Comparison of ENCODE assay signal across 8 cellular contexts in genomic region chr11:85663781-85664560, GRCh38. TPM values are rescaled to one million over a fixed set of nuclear protein-coding genes. Genes with fewer than 3 reads are reported as not detected.
A peak's percentile ranks its signal among the peaks of the same experiment; 100 is the strongest.
DNase-seq lines count a peak whose midpoint lies in the region; ATAC-seq and TF ChIP-seq lines count a peak whose summit lies in the region.

No MANE protein-coding gene starts in this region.

- intact Hi-C loops in OCI-LY7 (cut with micrococcal nuclease; ENCODE audit: unreplicated experiment) (loop anchor here (1.0 to 5.0 kb wide), 6 partner anchors 16 to 639 kb away; partner anchors contain the start of genes EED, HIKESHI, PICALM and TMEM126B), natural killer cell (cut with micrococcal nuclease) (loop anchor here (1.0 to 5.0 kb wide), 6 partner anchors 17 to 581 kb away; partner anchors contain the start of genes CCDC83, PICALM, TMEM126A and TMEM126B)

- ATAC-seq in GM21360 (IDR thresholded peaks at IDR 0.05; ENCODE audit: unreplicated experiment) = peak; percentile 69
- peak; percentile 79 to 84 for ATAC-seq in activated T-cell treated with anti-CD3 and anti-CD28 coated beads, Interleukin-2, amount 50 U/mL, for 72 hours (replicated peaks in 1 of 2)
- peak; percentile 77 to 90 (median 80) for ATAC-seq in natural killer cell
- ATAC-seq in stimulated activated naive CD8-positive, alpha-beta T cell treated with anti-CD3 and anti-CD28 coated beads, Interleukin-15, Interleukin-2, amounts not matched to agents 100 U/mL and 50 U/mL, for 24 hours = peak; percentile 71

- H3K9me3 ChIP-seq in OCI-LY7 (ENCODE audit: low read length) (no peaks in the 10 kb centered on the region), fibroblast of lung (ENCODE audit: control insufficient read depth, insufficient read depth, low read depth, low read length) (no peaks in the 10 kb centered on the region)

- peak overlapping the region; percentile 99 for H3K4me3 Mint-ChIP-seq in activated T-cell treated with anti-CD3 and anti-CD28 coated beads, Interleukin-2, amount 50 U/mL, for 72 hours
- H3K4me3 Mint-ChIP-seq in natural killer cell = peak overlapping the region; percentile 98

- no peaks in the 10 kb centered on the region for H3K27me3 Mint-ChIP-seq in activated T-cell treated with anti-CD3 and anti-CD28 coated beads, Interleukin-2, amount 50 U/mL, for 72 hours (ENCODE audit: low read depth)
- H3K27me3 Mint-ChIP-seq in natural killer cell (ENCODE audit: low read depth in 2 of 2) = no peaks in the 10 kb centered on the region

- H3K27ac Mint-ChIP-seq in activated T-cell treated with anti-CD3 and anti-CD28 coated beads, Interleukin-2, amount 50 U/mL, for 72 hours = peak overlapping the region; percentile 89
- H3K27ac Mint-ChIP-seq in natural killer cell = peak overlapping the region; percentile 98

- peak overlapping the region; percentile 99 for H3K9ac ChIP-seq in fibroblast of lung (ENCODE audit: insufficient read depth, low read length)

- no TSS peak for BruUV-seq in OCI-LY7 (replicated peaks; lab: Mats Ljungman, UMichigan)

- POLR2A ChIA-PET in OCI-LY7 (lab: Charles Lee) = interaction anchor here (0.6 to 2.5 kb wide), 5 partner anchors 14 to 36 kb away, joined by 3 to 12 read pairs (median 4); partner anchors contain the start of genes TMEM126A and TMEM126B

- H4K20me1 ChIP-seq in OCI-LY7 (ENCODE audit: insufficient read depth, low read length) (peaks cover 47% of the 10 kb centered on the region), fibroblast of lung (ENCODE audit: control insufficient read depth, extremely low read depth, insufficient read depth, low read length) (peaks cover 6% of the 10 kb centered on the region)

- peaks cover 58% of the 10 kb centered on the region for H3K79me2 ChIP-seq in OCI-LY7 (ENCODE audit: insufficient read depth, low read depth, low read length)
- H3K79me2 ChIP-seq in fibroblast of lung (ENCODE audit: control insufficient read depth, insufficient read depth, low read length) = peaks cover 54% of the 10 kb centered on the region

- peak overlapping the region; percentile 89 for H3K4me2 ChIP-seq in OCI-LY7 (ENCODE audit: low read length)
- peak overlapping the region; percentile 76 for H3K4me2 ChIP-seq in fibroblast of lung (ENCODE audit: extremely low read depth, insufficient read depth, low read length)

- H3K36me3 Mint-ChIP-seq in activated T-cell treated with anti-CD3 and anti-CD28 coated beads, Interleukin-2, amount 50 U/mL, for 72 hours (ENCODE audit: insufficient read depth in 2 of 2) = peaks cover 20 to 36% of the 10 kb centered on the region in 2 donors
- H3K36me3 Mint-ChIP-seq in natural killer cell = peaks cover 7% of the 10 kb centered on the region

- H3K4me1 ChIP-seq in OCI-LY7 (ENCODE audit: insufficient read depth, low read length, poor library complexity, severe bottlenecking) (peaks cover 35% of the 10 kb centered on the region), fibroblast of lung (ENCODE audit: control insufficient read depth, extremely low read depth, insufficient read depth, low read length) (peaks cover 6% of the 10 kb centered on the region)

- peak; percentile 75 for TF ChIP-seq CTCF in OCI-LY7 (conservative IDR thresholded peaks at IDR 0.05; ENCODE audit: low read length)
- TF ChIP-seq CTCF in fibroblast of lung (conservative IDR thresholded peaks at IDR 0.05 in 1 of 2, IDR thresholded peaks at IDR 0.05 in 1 of 2; ENCODE audit: low read depth in 1 of 2, low read length in 2 of 2) = peak; percentile 19 to 35
- TF ChIP-seq CTCF in natural killer cell (IDR thresholded peaks at IDR 0.05) = peak; percentile 51

- no peaks in the 10 kb centered on the region for H3K9me2 ChIP-seq in OCI-LY7 (ENCODE audit: insufficient read depth, low read length)

- H2AFZ ChIP-seq in OCI-LY7 (ENCODE audit: low read length) (peak overlapping the region; percentile 27; the same call in 1 of the 2 replicates), fibroblast of lung (ENCODE audit: low read length) (no peak overlapping the region)

- H3K4me1 Mint-ChIP-seq in activated T-cell treated with anti-CD3 and anti-CD28 coated beads, Interleukin-2, amount 50 U/mL, for 72 hours (ENCODE audit: low read depth) = peaks cover 43% of the 10 kb centered on the region
- peaks cover 59 to 64% of the 10 kb centered on the region in 2 donors for H3K4me1 Mint-ChIP-seq in natural killer cell

- H3K27ac ChIP-seq in OCI-LY7 (ENCODE audit: low read depth, low read length, poor library complexity, severe bottlenecking) (peak overlapping the region; percentile 86), fibroblast of lung (ENCODE audit: insufficient read depth, low read length) (peak overlapping the region; percentile 97)

- H3K36me3 ChIP-seq in OCI-LY7 (ENCODE audit: insufficient read depth, low read length) = peaks cover 50% of the 10 kb centered on the region
- H3K36me3 ChIP-seq in fibroblast of lung (ENCODE audit: control insufficient read depth, insufficient read depth, low read length) = peaks cover 2% of the 10 kb centered on the region

- H3K9me3 Mint-ChIP-seq in activated T-cell treated with anti-CD3 and anti-CD28 coated beads, Interleukin-2, amount 50 U/mL, for 72 hours = no peaks in the 10 kb centered on the region
- H3K9me3 Mint-ChIP-seq in natural killer cell = no peaks in the 10 kb centered on the region

- DNase-seq in DMS114 treated with DMSO at 0.1 percent for 48 hours (lab: John Stamatoyannopoulos, UW; ENCODE audit: unreplicated experiment) (peak; percentile 11), HS-27A (ENCODE audit: low read depth) (peak; percentile 39), OCI-LY7 (ENCODE audit: low spot score) (peak; percentile 84), fibroblast of lung (ENCODE audit: low read depth in 2 of 2) (peak; percentile 53 to 60), natural killer cell (peak; percentile 86)
- peak; percentile 91 to 94 for DNase-seq in activated T-cell treated with anti-CD3 and anti-CD28 coated beads, Interleukin-2, amount 50 U/mL, for 72 hours
- peak; percentile 86 for DNase-seq in stimulated activated naive CD8-positive, alpha-beta T cell treated with anti-CD3 and anti-CD28 coated beads, Interleukin-15, Interleukin-2, amounts not matched to agents 100 U/mL and 50 U/mL, for 24 hours

- H3K4me3 ChIP-seq in OCI-LY7 (ENCODE audit: low read depth, low read length, poor library complexity, severe bottlenecking) (peak overlapping the region; percentile 93), fibroblast of lung (replicated peaks in 1 of 4; ENCODE audit: control extremely low read depth in 1 of 4, insufficient read depth in 1 of 4, low read depth in 3 of 4, low read length in 4 of 4) (peak overlapping the region; percentile 62 to 96 (median 92))

- CTCF ChIA-PET in OCI-LY7 (lab: Charles Lee; ENCODE audit: unreplicated experiment) = interaction anchor here (1.0 kb wide), 1 partner anchor 17 kb away, joined by 4 read pairs; the partner anchor contains the start of gene TMEM126A

- H3K27me3 ChIP-seq in fibroblast of lung (ENCODE audit: control insufficient read depth, insufficient read depth, low read length) = no peaks in the 10 kb centered on the region

RNA-seq across cellular contexts. Expression of gene CREBZF, which starts 1.0 kb away (rescaled TPM):
- 120 and 128 TPM in 2 replicates for total RNA-seq in OCI-LY7 (2014; rRNA removed; shearing (Covaris generic))
- total RNA-seq in OCI-LY7 (2022) = 82.1 and 82.9 TPM in 2 replicates
- 10 to 100 TPM; 52.9 to 56.0 TPM for total RNA-seq in activated T-cell treated with anti-CD3 and anti-CD28 coated beads, Interleukin-2, amount 50 U/mL, for 72 hours
- total RNA-seq in fibroblast of lung = 40.3 and 41.1 TPM in 2 replicates
- polyA plus RNA-seq in fibroblast of lung = 12.6 and 20.5 TPM in 2 replicates
- 10.8 and 13.0 TPM in 2 replicates for polyA plus RNA-seq in fibroblast of lung (2012)
- 0.98 and 1.7 TPM in 2 replicates for polyA minus RNA-seq in fibroblast of lung (ENCODE audit: low replicate concordance)
- total RNA-seq in natural killer cell = 10 to 100 TPM; 60.1 to 92.7 (median 82.0) TPM

RNA-seq across cellular contexts. Expression of gene TMEM126A, which starts 16.2 kb away (rescaled TPM):
- total RNA-seq in OCI-LY7 (2014; rRNA removed; shearing (Covaris generic)) = 16.8 and 16.9 TPM in 2 replicates
- total RNA-seq in OCI-LY7 (2022) = 25.6 and 25.7 TPM in 2 replicates
- 10 to 100 TPM; 38.6 to 42.5 TPM for total RNA-seq in activated T-cell treated with anti-CD3 and anti-CD28 coated beads, Interleukin-2, amount 50 U/mL, for 72 hours
- total RNA-seq in fibroblast of lung = 36.0 and 36.7 TPM in 2 replicates
- polyA plus RNA-seq in fibroblast of lung = 63.9 and 76.6 TPM in 2 replicates
- polyA plus RNA-seq in fibroblast of lung (2012) = 68.7 and 71.2 TPM in 2 replicates
- 15.1 and 22.4 TPM in 2 replicates for polyA minus RNA-seq in fibroblast of lung (ENCODE audit: low replicate concordance)
- total RNA-seq in natural killer cell = 10 to 100 TPM; 16.8 to 27.6 (median 23.2) TPM

RNA-seq across cellular contexts. Expression of gene CCDC89, which starts 22.0 kb away (rescaled TPM):
- not detected in 2 replicates for total RNA-seq in OCI-LY7 (2014; rRNA removed; shearing (Covaris generic))
- total RNA-seq in OCI-LY7 (2022) = 0.23 TPM in 1 of 2 replicates, not detected in the other
- under 1 TPM; 0.22 to 0.90 TPM for total RNA-seq in activated T-cell treated with anti-CD3 and anti-CD28 coated beads, Interleukin-2, amount 50 U/mL, for 72 hours
- total RNA-seq in fibroblast of lung = 2.8 and 4.1 TPM in 2 replicates
- polyA plus RNA-seq in fibroblast of lung = 2.3 and 2.9 TPM in 2 replicates
- 1.5 and 2.3 TPM in 2 replicates for polyA plus RNA-seq in fibroblast of lung (2012)
- polyA minus RNA-seq in fibroblast of lung (ENCODE audit: low replicate concordance) = 0.30 TPM in 1 of 2 replicates, not detected in the other
- under 1 TPM; 0.25 to 0.31 (median 0.25) TPM for total RNA-seq in natural killer cell

RNA-seq across cellular contexts. Expression of gene TMEM126B, which starts 35.6 kb away (rescaled TPM):
- total RNA-seq in OCI-LY7 (2014; rRNA removed; shearing (Covaris generic)) = 45.4 and 47.4 TPM in 2 replicates
- total RNA-seq in OCI-LY7 (2022) = 61.1 and 63.2 TPM in 2 replicates
- total RNA-seq in activated T-cell treated with anti-CD3 and anti-CD28 coated beads, Interleukin-2, amount 50 U/mL, for 72 hours = 10 to 100 TPM; 51.8 to 55.2 TPM
- total RNA-seq in fibroblast of lung = 61.4 and 70.5 TPM in 2 replicates
- 74.4 and 84.5 TPM in 2 replicates for polyA plus RNA-seq in fibroblast of lung
- polyA plus RNA-seq in fibroblast of lung (2012) = 66.4 and 68.0 TPM in 2 replicates
- 0.52 and 1.4 TPM in 2 replicates for polyA minus RNA-seq in fibroblast of lung (ENCODE audit: low replicate concordance)
- total RNA-seq in natural killer cell = 10 to 100 TPM; 29.4 to 38.6 (median 31.2) TPM

RNA-seq across cellular contexts. Expression of gene DLG2, which starts 36.8 kb away (rescaled TPM):
- 6.1 and 6.9 TPM in 2 replicates for total RNA-seq in OCI-LY7 (2014; rRNA removed; shearing (Covaris generic))
- total RNA-seq in OCI-LY7 (2022) (8.0 and 8.2 TPM in 2 replicates), fibroblast of lung (2.1 and 2.3 TPM in 2 replicates), natural killer cell (1 to 10 TPM; 1.7 to 2.9 (median 2.2) TPM)
- total RNA-seq in activated T-cell treated with anti-CD3 and anti-CD28 coated beads, Interleukin-2, amount 50 U/mL, for 72 hours = 1 to 10 TPM; 4.1 to 5.3 TPM
- 0.54 and 0.77 TPM in 2 replicates for polyA plus RNA-seq in fibroblast of lung
- polyA plus RNA-seq in fibroblast of lung (2012) = 0.44 and 0.55 TPM in 2 replicates
- 1.3 TPM in 1 of 2 replicates, not detected in the other for polyA minus RNA-seq in fibroblast of lung (ENCODE audit: low replicate concordance)

Comparison
In these comparisons a context has a peak if more than half of its experiments do, and no peak if none do; other contexts are left out.
1. Peak in every context shown above with its lines: DNase-seq, ATAC-seq, H3K4me3 ChIP-seq and H3K27ac ChIP-seq.
2. DNase-seq: peak in every context shown above with its lines; median percentile 92 in activated T-cell treated with anti-CD3 and anti-CD28 coated beads, Interleukin-2, amount 50 U/mL, for 72 hours; 86 in natural killer cell; 86 in stimulated activated naive CD8-positive, alpha-beta T cell treated with anti-CD3 and anti-CD28 coated beads, Interleukin-15, Interleukin-2, amounts not matched to agents 100 U/mL and 50 U/mL, for 24 hours; 84 in OCI-LY7; 56 in fibroblast of lung; 39 in HS-27A; 11 in DMS114 treated with DMSO at 0.1 percent for 48 hours.